In genomic region chr2:48600204-48600813, GRCh38 we compare ENCODE assay signal across 7 cellular contexts. TPM values are rescaled to one million over a fixed set of nuclear protein-coding genes. Genes with fewer than 3 reads are reported as not detected.
DNase-seq lines count a peak whose midpoint lies in the region; ATAC-seq, FAIRE-seq and TF ChIP-seq lines count a peak whose summit lies in the region.

No MANE protein-coding gene starts in this region.

- H2AFZ ChIP-seq in OCI-LY7 (ENCODE audit: low read length) (no peak overlapping the region), neuronal stem cell (ENCODE audit: low read length) (no peak overlapping the region)

- peak; percentile 74 for FAIRE-seq in endometrium (lab: Jason Lieb, UNC)

- H2BK5ac ChIP-seq in neuronal stem cell (ENCODE audit: low read length): no peak overlapping the region

- H2BK15ac ChIP-seq in neuronal stem cell (ENCODE audit: low read length): no peak overlapping the region

- BruUV-seq in OCI-LY7 (replicated peaks; lab: Mats Ljungman, UMichigan): no TSS peak

- H3K4me2 ChIP-seq in OCI-LY7 (ENCODE audit: low read length): no peak overlapping the region
- no peak overlapping the region for H3K4me2 ChIP-seq in neuronal stem cell (ENCODE audit: insufficient read depth, low read length, poor library complexity, severe bottlenecking)

- H2BK12ac ChIP-seq in neuronal stem cell (ENCODE audit: low read length): no peak overlapping the region

- no peaks in the 10 kb centered on the region for H3K27me3 ChIP-seq in HL-60 (ENCODE audit: insufficient read depth, poor library complexity, severe bottlenecking)
- no peaks in the 10 kb centered on the region for H3K27me3 ChIP-seq in neuronal stem cell (ENCODE audit: control insufficient read depth in 3 of 3, insufficient read depth in 3 of 3, low read depth in 1 of 3, low read length in 3 of 3)

- H4K20me1 ChIP-seq in OCI-LY7 (ENCODE audit: insufficient read depth, low read length): no peaks in the 10 kb centered on the region

- CTCF ChIA-PET in OCI-LY7 (lab: Charles Lee; ENCODE audit: unreplicated experiment): no interaction called here

- H3K79me1 ChIP-seq in neuronal stem cell (ENCODE audit: low read depth, low read length): no peaks in the 10 kb centered on the region

- H3K23ac ChIP-seq in neuronal stem cell (ENCODE audit: low read depth, low read length, poor library complexity): no peak overlapping the region

- H3K4me1 ChIP-seq in OCI-LY7 (ENCODE audit: insufficient read depth, low read length, poor library complexity, severe bottlenecking) (no peaks in the 10 kb centered on the region), neuronal stem cell (ENCODE audit: control insufficient read depth in 2 of 2, insufficient read depth in 1 of 2, low read depth in 1 of 2, low read length in 2 of 2) (no peaks in the 10 kb centered on the region)

- H3K79me2 ChIP-seq in OCI-LY7 (ENCODE audit: insufficient read depth, low read depth, low read length): no peaks in the 10 kb centered on the region

- H3K9me2 ChIP-seq in OCI-LY7 (ENCODE audit: insufficient read depth, low read length): no peaks in the 10 kb centered on the region

- TF ChIP-seq CTCF in HL-60 (IDR thresholded peaks at IDR 0.05; ENCODE audit: insufficient read depth, low read length) (peak; percentile 52), OCI-LY7 (conservative IDR thresholded peaks at IDR 0.05; ENCODE audit: low read length) (peak; percentile 91)

- H4K91ac ChIP-seq in neuronal stem cell (ENCODE audit: low read depth, low read length, poor library complexity): no peak overlapping the region

- H3K18ac ChIP-seq in neuronal stem cell (ENCODE audit: low read length): no peak overlapping the region

- H3K9me3 ChIP-seq in OCI-LY7 (ENCODE audit: low read length) (no peaks in the 10 kb centered on the region), neuronal stem cell (replicated peaks in 1 of 2; ENCODE audit: control insufficient read depth in 2 of 2, insufficient read depth in 1 of 2, low read depth in 1 of 2, low read length in 2 of 2) (no peaks in the 10 kb centered on the region)

- H3K4me3 ChIP-seq in HL-60 (replicated peaks; ENCODE audit: insufficient read depth, low read length) (no peak overlapping the region), OCI-LY7 (ENCODE audit: low read depth, low read length, poor library complexity, severe bottlenecking) (no peak overlapping the region), neuronal stem cell (ENCODE audit: low read length in 2 of 2) (no peak overlapping the region)

- no peak overlapping the region for H3K14ac ChIP-seq in neuronal stem cell (ENCODE audit: low read length)

- WGBS in neuronal stem cell (ENCODE audit: extremely low coverage in 2 of 2, insufficient read length in 2 of 2, insufficient replicate concordance in 1 of 2), 2 donors: no CpG with 5 or more reads among the region's 4 CpGs

- H3K27ac ChIP-seq in HL-60 (replicated peaks): no peak overlapping the region
- no peak overlapping the region for H3K27ac ChIP-seq in OCI-LY7 (ENCODE audit: low read depth, low read length, poor library complexity, severe bottlenecking)
- no peak overlapping the region for H3K27ac ChIP-seq in neuronal stem cell (replicated peaks; ENCODE audit: low read length)

- H4K8ac ChIP-seq in neuronal stem cell (ENCODE audit: low read depth, low read length): no peak overlapping the region

- no peak for ATAC-seq in HG03469 (IDR thresholded peaks at IDR 0.05; ENCODE audit: unreplicated experiment)

- H3K4ac ChIP-seq in neuronal stem cell (ENCODE audit: low read length): no peak overlapping the region

- H2AK5ac ChIP-seq in neuronal stem cell (ENCODE audit: low read depth, low read length): no peak overlapping the region

- H3K36me3 ChIP-seq in OCI-LY7 (ENCODE audit: insufficient read depth, low read length): no peaks in the 10 kb centered on the region
- H3K36me3 ChIP-seq in neuronal stem cell (replicated peaks in 1 of 2; ENCODE audit: control insufficient read depth in 2 of 2, insufficient read depth in 2 of 2, low read length in 2 of 2): peaks cover 0 to 15% of the 10 kb centered on the region in 2 donors

- DNase-seq in ELR (ENCODE audit: low read depth) (peak; percentile 58), HL-60 (ENCODE audit: low read depth in 1 of 2, low spot score in 1 of 2) (peak in 1 of 2 experiments; percentile 28), OCI-LY7 (ENCODE audit: low spot score) (peak; percentile 40), neuronal stem cell (ENCODE audit: low spot score) (peak; percentile 35), activated gamma-delta T cell (lab: John Stamatoyannopoulos, UW) (no peak)

- intact Hi-C loops in OCI-LY7 (cut with micrococcal nuclease; ENCODE audit: unreplicated experiment): loop anchor here (5.0 to 10.0 kb wide), 2 partner anchors 127 to 1544 kb away; no protein-coding TSS in a partner anchor

- POLR2A ChIA-PET in OCI-LY7 (lab: Charles Lee): no interaction called here

- H2BK120ac ChIP-seq in neuronal stem cell (ENCODE audit: low read depth, low read length): no peak overlapping the region

- no peak overlapping the region for H3K9ac ChIP-seq in neuronal stem cell (ENCODE audit: low read depth, low read length, poor library complexity)

RNA-seq across cellular contexts. Expression of gene GTF2A1L, which starts 17.3 kb away (rescaled TPM):
- not detected in 2 replicates for total RNA-seq in OCI-LY7 (2014; rRNA removed; shearing (Covaris generic))
- total RNA-seq in OCI-LY7 (2022): not detected in 2 replicates
- 0.73 TPM for polyA plus RNA-seq in neuronal stem cell (2013, experiment 1 of 2)
- 0.60 TPM for polyA plus RNA-seq in neuronal stem cell (2013, experiment 2 of 2)
